Comparison of ENCODE assay signal across 20 cellular contexts in the genomic region with DNA sequence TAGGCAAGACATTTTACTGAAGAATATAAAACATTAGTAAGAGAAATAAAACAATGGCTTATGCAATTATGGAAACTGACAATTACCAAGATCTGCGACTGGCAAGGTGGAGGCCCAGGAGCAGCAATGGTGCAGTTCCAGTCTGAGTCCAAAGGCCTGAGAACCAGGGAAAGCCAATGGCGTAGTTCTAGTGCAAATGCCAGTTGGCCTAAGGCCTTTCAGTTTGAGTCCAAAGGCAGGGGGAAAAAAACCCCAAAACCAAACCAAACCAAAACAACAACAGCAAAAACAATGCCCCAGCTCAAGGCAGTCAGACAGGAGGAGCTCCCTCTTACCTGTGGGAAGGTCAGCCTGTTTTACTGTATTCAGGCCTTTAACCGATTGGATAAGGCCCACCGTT.
"Had no signal": no experiment of that assay in that cellular context is flagged by ENCODE, and none has a peak within 500 bp of the region (broad histone marks: within the 10 kb centered on the region; RNA-seq: fewer than 3 reads in every experiment).

No MANE protein-coding gene starts in this region.

- DNase-seq: activated CD4-positive, alpha-beta memory T cell treated with anti-CD3 and anti-CD28 coated beads, Interleukin-2, amount 10 ng/mL, durations not matched to agents 7 days and 5 days; activated CD8-positive, alpha-beta memory T cell treated with anti-CD3 and anti-CD28 coated beads, Interleukin-2, amount 50 U/mL, for 48 hours; activated naive CD4-positive, alpha-beta T cell treated with anti-CD3 and anti-CD28 coated beads, Interleukin-2, amount 50 U/mL, for 16 hours; amniotic stem cell; body of pancreas; central memory CD4-positive, alpha-beta T cell; effector CD8-positive, alpha-beta T cell; heart left ventricle; mammary epithelial cell; mucosa of descending colon; nephron progenitor cell; psoas muscle; stimulated activated CD4-positive, alpha-beta T cell treated with anti-CD3 and anti-CD28 coated beads, Interleukin-2, amount 100 ng/mL, for 24 hours; upper lobe of left lung had no signal

- H3K36me3 ChIP-seq: upper lobe of left lung had no signal

- FAIRE-seq: frontal cortex, islet of Langerhans had no signal

- H3K9me3 ChIP-seq: body of pancreas, mucosa of descending colon, psoas muscle, upper lobe of left lung had no signal

- H3K27ac Mint-ChIP-seq: activated CD4-positive, alpha-beta memory T cell treated with anti-CD3 and anti-CD28 coated beads, Interleukin-2, amount 10 ng/mL, durations not matched to agents 7 days and 5 days; activated T-helper 17 cell treated with anti-CD3 and anti-CD28 coated beads, Interleukin-2, amount 50 U/mL, for 72 hours had no signal

- H3K27me3 ChIP-seq: body of pancreas, heart left ventricle, upper lobe of left lung had no signal

- H3K27me3 Mint-ChIP-seq: activated CD4-positive, alpha-beta memory T cell treated with anti-CD3 and anti-CD28 coated beads, Interleukin-2, amount 10 ng/mL, durations not matched to agents 7 days and 5 days; activated T-helper 17 cell treated with anti-CD3 and anti-CD28 coated beads, Interleukin-2, amount 50 U/mL, for 72 hours; stimulated activated naive CD8-positive, alpha-beta T cell treated with anti-CD3 and anti-CD28 coated beads, Interleukin-15, Interleukin-2, amounts not matched to agents 100 ng/mL and 50 ng/mL, for 24 hours had no signal

- H3K27ac ChIP-seq: body of pancreas, coronary artery, heart left ventricle, psoas muscle, upper lobe of left lung had no signal

- H3K4me3 Mint-ChIP-seq: activated CD4-positive, alpha-beta memory T cell treated with anti-CD3 and anti-CD28 coated beads, Interleukin-2, amount 10 ng/mL, durations not matched to agents 7 days and 5 days; nephron progenitor cell; stimulated activated naive CD8-positive, alpha-beta T cell treated with anti-CD3 and anti-CD28 coated beads, Interleukin-15, Interleukin-2, amounts not matched to agents 100 ng/mL and 50 ng/mL, for 24 hours had no signal

- H3K4me3 ChIP-seq: body of pancreas, coronary artery, heart left ventricle, mucosa of descending colon, psoas muscle, upper lobe of left lung had no signal

- H3K4me1 ChIP-seq: body of pancreas, psoas muscle had no signal

- ATAC-seq: activated T-helper 17 cell treated with anti-CD3 and anti-CD28 coated beads, Interleukin-2, amount 50 U/mL, for 72 hours; body of pancreas; heart left ventricle; mucosa of descending colon; psoas muscle; sciatic nerve had no signal
